8 cellular contexts compared by ENCODE assay signal in genomic region chrX:30735839-30736238, GRCh38.
A peak's percentile ranks its signal among the peaks of the same experiment; 100 is the strongest.
DNase-seq lines count a peak whose midpoint lies in the region; ATAC-seq and TF ChIP-seq lines count a peak whose summit lies in the region.

No MANE protein-coding gene starts in this region.

- in situ Hi-C loops in gastrocnemius medialis (cut with MboI; ENCODE audit: low sequenced_read_pairs in 4 of 4), result no loop called here

- 4 to 17% (median 11%) methylated on average over 6 of the region's 6 CpGs for WGBS in spleen, 5 donors

- TF ChIP-seq POLR2A in spleen (IDR thresholded peaks at IDR 0.05), result no peak
- no peak for TF ChIP-seq POLR2A in gastrocnemius medialis (IDR thresholded peaks at IDR 0.05)

- no peak overlapping the region for H3K4me3 ChIP-seq in Jurkat, Clone E6-1 (ENCODE audit: low read length)
- no peak overlapping the region for H3K4me3 ChIP-seq in left ventricle myocardium inferior
- no peak overlapping the region for H3K4me3 ChIP-seq in spleen
- no peak overlapping the region for H3K4me3 ChIP-seq in gastrocnemius medialis

- intact Hi-C loops in left ventricle myocardium inferior (cut with micrococcal nuclease), result no loop called here
- intact Hi-C loops in spleen (cut with DNase I; ENCODE audit: low total_unique reads), result no loop called here
- intact Hi-C loops in gastrocnemius medialis (cut with DNase I; ENCODE audit: low total_unique reads), result no loop called here

- TF ChIP-seq CTCF in left ventricle myocardium inferior (IDR thresholded peaks at IDR 0.05; ENCODE audit: borderline replicate concordance), result peak; percentile 59
- peak in 9 of 11 experiments; percentile 18 to 63 (median 51) for TF ChIP-seq CTCF in spleen (IDR thresholded peaks at IDR 0.05 in 8 of 11, conservative IDR thresholded peaks at IDR 0.05 in 3 of 11)
- peak in 1 of 5 experiments; percentile 41 for TF ChIP-seq CTCF in gastrocnemius medialis (IDR thresholded peaks at IDR 0.05 in 4 of 5, conservative IDR thresholded peaks at IDR 0.05 in 1 of 5)

- H3K27me3 ChIP-seq in left ventricle myocardium inferior (ENCODE audit: low read depth) (no peaks in the 10 kb centered on the region), spleen (replicated peaks in 1 of 7) (no peaks in the 10 kb centered on the region), gastrocnemius medialis (no peaks in the 10 kb centered on the region)

- ATAC-seq in GM21576 (IDR thresholded peaks at IDR 0.05; ENCODE audit: unreplicated experiment) (peak; percentile 94), gastrocnemius medialis (no peak)

- H3K9me3 ChIP-seq in left ventricle myocardium inferior (replicated peaks), result no peaks in the 10 kb centered on the region
- H3K9me3 ChIP-seq in spleen, result no peaks in the 10 kb centered on the region
- H3K9me3 ChIP-seq in gastrocnemius medialis, result no peaks in the 10 kb centered on the region

- H3K4me1 ChIP-seq in left ventricle myocardium inferior (no peaks in the 10 kb centered on the region), spleen (no peaks in the 10 kb centered on the region), gastrocnemius medialis (no peaks in the 10 kb centered on the region)

- H3K27ac ChIP-seq in left ventricle myocardium inferior (replicated peaks) (no peak overlapping the region), spleen (no peak overlapping the region), gastrocnemius medialis (no peak overlapping the region)

- DNase-seq in GF-D8 (lab: John Stamatoyannopoulos, UW) (peak; percentile 1), SK-N-DZ (ENCODE audit: low spot score) (peak; percentile 51), left ventricle myocardium inferior (peak; percentile 15), spleen (no peak), gastrocnemius medialis (no peak)
- DNase-seq in Jurkat, Clone E6-1 (ENCODE audit: low read depth, low spot score), result peak; percentile 70
- peak; percentile 20 to 54 (median 46) for DNase-seq in activated naive CD4-positive, alpha-beta T cell (lab: John Stamatoyannopoulos, UW)

- H3K36me3 ChIP-seq in left ventricle myocardium inferior (no peaks in the 10 kb centered on the region), spleen (peaks cover 0 to under 1% (median 0%) of the 10 kb centered on the region in 6 donors), gastrocnemius medialis (no peaks in the 10 kb centered on the region)

Comparison
In these comparisons a context has a peak if more than half of its experiments do, and no peak if none do; other contexts are left out.
1. DNase-seq: peak in GF-D8 (single experiment), Jurkat, Clone E6-1 (single experiment), SK-N-DZ (single experiment), activated naive CD4-positive, alpha-beta T cell (4 of 4) and left ventricle myocardium inferior (single experiment); none in spleen (single experiment) and gastrocnemius medialis (0 of 2).